Comparison of ENCODE assay signal across 10 cellular contexts in the genomic region with DNA sequence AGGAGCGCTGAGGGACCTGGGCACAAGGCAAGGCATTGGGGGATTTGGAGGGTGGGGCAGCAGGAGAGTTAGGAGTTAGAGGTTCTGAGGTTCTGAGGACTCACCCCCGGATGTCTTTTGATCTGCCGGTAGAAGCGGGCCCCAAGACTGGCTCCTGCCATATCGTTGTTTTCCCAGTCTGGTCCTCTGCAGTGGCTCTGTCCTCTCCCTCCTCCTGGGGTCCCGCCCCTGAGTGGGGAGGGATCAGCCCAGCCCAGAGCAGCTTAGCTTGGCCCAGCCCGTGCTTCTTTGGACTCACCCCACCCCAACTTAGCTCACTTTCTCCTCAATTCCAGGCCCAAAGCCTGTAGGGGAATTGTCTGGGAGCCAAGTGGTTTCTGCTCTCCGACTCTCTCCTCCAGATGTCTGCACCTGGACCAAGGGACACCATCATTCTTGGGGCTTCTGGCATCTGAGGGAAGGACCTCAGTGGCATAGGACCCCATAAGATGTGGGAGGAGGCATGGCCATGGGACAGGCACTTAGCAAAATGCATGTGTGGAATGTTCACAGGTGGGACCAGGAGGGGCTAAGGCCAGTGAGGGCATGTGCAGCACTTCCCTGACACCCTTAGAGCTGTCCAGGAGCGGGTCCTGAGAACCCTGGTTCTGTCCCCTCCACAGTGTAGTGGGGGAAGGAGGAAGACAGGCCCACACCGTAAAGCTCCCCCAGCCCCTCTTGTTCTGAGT. TPM values are rescaled to one million over a fixed set of nuclear protein-coding genes. Genes with fewer than 3 reads are reported as not detected.
DNase-seq lines count a peak whose midpoint lies in the region; ATAC-seq and TF ChIP-seq lines count a peak whose summit lies in the region.
"Had no signal": no experiment of that assay in that cellular context is flagged by ENCODE, and none has a peak within 500 bp of the region (broad histone marks: within the 10 kb centered on the region; RNA-seq: fewer than 3 reads in every experiment).

No MANE protein-coding gene starts in this region.

- peaks cover 21% of the 10 kb centered on the region for H3K36me3 ChIP-seq in CD8-positive, alpha-beta memory T cell (ENCODE audit: insufficient read depth, low read length)
- H3K36me3 ChIP-seq in MG63: peaks cover 27% of the 10 kb centered on the region
- H3K36me3 ChIP-seq in gastroesophageal sphincter: peaks cover 0 to 37% of the 10 kb centered on the region in 2 donors

- peaks cover 41% of the 10 kb centered on the region for H3K27me3 ChIP-seq in CD8-positive, alpha-beta memory T cell (ENCODE audit: insufficient read depth, low read length, poor library complexity, severe bottlenecking)
- H3K27me3 ChIP-seq in MG63: no peaks in the 10 kb centered on the region
- H3K27me3 ChIP-seq in gastroesophageal sphincter: peaks cover 86% of the 10 kb centered on the region

- no peaks in the 10 kb centered on the region for H3K9me3 ChIP-seq in CD8-positive, alpha-beta memory T cell (ENCODE audit: low read length)
- H3K9me3 ChIP-seq in MG63: no peaks in the 10 kb centered on the region
- H3K9me3 ChIP-seq in gastroesophageal sphincter: no peaks in the 10 kb centered on the region

- H3K27ac Mint-ChIP-seq in CD8-positive, alpha-beta memory T cell: peak overlapping the region in 2 of 8 donors; percentile 34 to 43
- no peak overlapping the region for H3K27ac Mint-ChIP-seq in natural killer cell treated with Interleukin-12 subunit alpha and Interleukin-12 subunit beta and Interleukin-15 and Interleukin-18, amount 100 ng/mL, for 72 hours

- H3K27me3 Mint-ChIP-seq in CD8-positive, alpha-beta memory T cell: peaks cover 46 to 56% of the 10 kb centered on the region in 2 donors
- H3K27me3 Mint-ChIP-seq in natural killer cell treated with Interleukin-12 subunit alpha and Interleukin-12 subunit beta and Interleukin-15 and Interleukin-18, amount 100 ng/mL, for 72 hours: peaks cover 34 to 41% of the 10 kb centered on the region in 2 donors

- POLR2A ChIA-PET in CD8-positive, alpha-beta memory T cell (lab: Charles Lee): interaction anchor here (0.7 to 1.9 kb wide), 2 partner anchors 8 to 23 kb away, joined by 3 to 6 read pairs; partner anchors contain the start of gene SHMT2

- H3K4me3 ChIP-seq in CD8-positive, alpha-beta memory T cell (ENCODE audit: low read length): no peak overlapping the region
- H3K4me3 ChIP-seq in MG63: no peak overlapping the region
- H3K4me3 ChIP-seq in gastroesophageal sphincter: peak overlapping the region in 1 of 2 donors; percentile 27

- 54% methylated on average over 4 of the region's 10 CpGs; no CpG with 5 or more reads in 1 of the 2 donors for WGBS in gastroesophageal sphincter (ENCODE audit: low coverage in 1 of 2), 2 donors

- peaks cover 56% of the 10 kb centered on the region for H3K4me1 ChIP-seq in CD8-positive, alpha-beta memory T cell (ENCODE audit: insufficient read depth, low read length)
- peaks cover 2 to 74% (median 42%) of the 10 kb centered on the region in 3 donors for H3K4me1 ChIP-seq in gastroesophageal sphincter

- DNase-seq in CD8-positive, alpha-beta memory T cell: peak in 1 of 5 donors; percentile 17
- DNase-seq in MG63: peak; percentile 61
- DNase-seq in dedifferentiated amniotic fluid mesenchymal stem cell (ENCODE audit: extremely low spot score): peak; percentile 39
- no peak for DNase-seq in natural killer cell treated with Interleukin-12 subunit alpha and Interleukin-12 subunit beta and Interleukin-15 and Interleukin-18, amount 100 ng/mL, for 72 hours (ENCODE audit: low spot score)
- no peak for DNase-seq in DMS79 treated with DMSO at 0.1 percent for 48 hours (lab: John Stamatoyannopoulos, UW)
- DNase-seq: NCI-H524 treated with DMSO at 0.1 percent for 48 hours had no signal

- H3K36me3 Mint-ChIP-seq in CD8-positive, alpha-beta memory T cell: peaks cover 8 to 32% (median 16%) of the 10 kb centered on the region in 3 donors
- H3K36me3 Mint-ChIP-seq in natural killer cell treated with Interleukin-12 subunit alpha and Interleukin-12 subunit beta and Interleukin-15 and Interleukin-18, amount 100 ng/mL, for 72 hours: peaks cover 8% of the 10 kb centered on the region

- CTCF ChIA-PET in CD8-positive, alpha-beta memory T cell (lab: Charles Lee): interaction anchor here (9.1 to 12.7 kb wide), 2 partner anchors 9 to 23 kb away, joined by 262 to 274 read pairs; partner anchors contain the start of gene SHMT2

- peak overlapping the region in 6 of 7 donors; percentile 34 to 94 (median 76) for H3K4me3 Mint-ChIP-seq in CD8-positive, alpha-beta memory T cell
- peak overlapping the region; percentile 83 for H3K4me3 Mint-ChIP-seq in natural killer cell treated with Interleukin-12 subunit alpha and Interleukin-12 subunit beta and Interleukin-15 and Interleukin-18, amount 100 ng/mL, for 72 hours

- H3K9me3 Mint-ChIP-seq in CD8-positive, alpha-beta memory T cell: no peaks in the 10 kb centered on the region
- H3K9me3 Mint-ChIP-seq in natural killer cell treated with Interleukin-12 subunit alpha and Interleukin-12 subunit beta and Interleukin-15 and Interleukin-18, amount 100 ng/mL, for 72 hours: no peaks in the 10 kb centered on the region

- no peak for TF ChIP-seq EP300 in gastroesophageal sphincter (IDR thresholded peaks at IDR 0.05)

- TF ChIP-seq CTCF in gastroesophageal sphincter (IDR thresholded peaks at IDR 0.05): no peak

- TF ChIP-seq POLR2A in gastroesophageal sphincter (IDR thresholded peaks at IDR 0.05): no peak

- no peak overlapping the region for H3K27ac ChIP-seq in CD8-positive, alpha-beta memory T cell (ENCODE audit: low read depth, low read length)
- H3K27ac ChIP-seq in gastroesophageal sphincter: peak overlapping the region in 1 of 4 donors; percentile 41
- H3K27ac ChIP-seq: epithelial cell of prostate had no signal

- peaks cover 45 to 60% (median 57%) of the 10 kb centered on the region in 3 donors for H3K4me1 Mint-ChIP-seq in CD8-positive, alpha-beta memory T cell
- H3K4me1 Mint-ChIP-seq in natural killer cell treated with Interleukin-12 subunit alpha and Interleukin-12 subunit beta and Interleukin-15 and Interleukin-18, amount 100 ng/mL, for 72 hours (ENCODE audit: low read depth in 2 of 2): peaks cover 37 to 48% of the 10 kb centered on the region in 2 donors

- ATAC-seq in natural killer cell treated with Interleukin-12 subunit alpha and Interleukin-12 subunit beta and Interleukin-15 and Interleukin-18, amount 100 ng/mL, for 72 hours: no peak
- ATAC-seq in GM21390 (IDR thresholded peaks at IDR 0.05; ENCODE audit: unreplicated experiment) (no peak), gastroesophageal sphincter (no peak), HG03378 (IDR thresholded peaks at IDR 0.05; ENCODE audit: unreplicated experiment) (no peak)

RNA-seq across cellular contexts. Expression of gene SHMT2, which starts 7.6 kb away (rescaled TPM):
- 100 to 1,000 TPM; 349 to 352 TPM for total RNA-seq in CD8-positive, alpha-beta memory T cell
- 34.7 TPM for polyA plus RNA-seq in CD8-positive, alpha-beta memory T cell
- 232 and 343 TPM in 2 replicates for total RNA-seq in MG63 (2014; rRNA removed; shearing (Covaris generic); ENCODE audit: low replicate concordance)
- total RNA-seq in natural killer cell treated with Interleukin-12 subunit alpha and Interleukin-12 subunit beta and Interleukin-15 and Interleukin-18, amount 100 ng/mL, for 72 hours: 100 to 1,000 TPM; 262 to 355 TPM
- total RNA-seq in gastroesophageal sphincter: 10 to 100 TPM; 20.5 to 42.4 (median 34.4) TPM

RNA-seq across cellular contexts. Expression of gene STAC3, which starts 13.9 kb away (rescaled TPM):
- total RNA-seq in CD8-positive, alpha-beta memory T cell: 1 to 10 TPM in 1 of 2 experiments, under 1 TPM in 1; 0.96 to 1.4 TPM
- not detected for polyA plus RNA-seq in CD8-positive, alpha-beta memory T cell
- 0.86 TPM in 1 of 2 replicates, not detected in the other for total RNA-seq in MG63 (2014; rRNA removed; shearing (Covaris generic); ENCODE audit: low replicate concordance)
- total RNA-seq in natural killer cell treated with Interleukin-12 subunit alpha and Interleukin-12 subunit beta and Interleukin-15 and Interleukin-18, amount 100 ng/mL, for 72 hours: 1 to 10 TPM; 2.5 to 6.1 TPM
- under 1 TPM in 3 of 4 donors, not detected in 1; 0.32 to 0.94 (median 0.35) TPM for total RNA-seq in gastroesophageal sphincter

RNA-seq across cellular contexts. Expression of gene NXPH4, which starts 20.5 kb away (rescaled TPM):
- under 1 TPM; 0.22 to 0.47 TPM for total RNA-seq in CD8-positive, alpha-beta memory T cell
- not detected for polyA plus RNA-seq in CD8-positive, alpha-beta memory T cell
- total RNA-seq in MG63 (2014; rRNA removed; shearing (Covaris generic); ENCODE audit: low replicate concordance): 1.2 TPM in 1 of 2 replicates, not detected in the other
- under 1 TPM in 1 of 2 donors, not detected in 1; 0.73 TPM for total RNA-seq in natural killer cell treated with Interleukin-12 subunit alpha and Interleukin-12 subunit beta and Interleukin-15 and Interleukin-18, amount 100 ng/mL, for 72 hours
- total RNA-seq in gastroesophageal sphincter: 1 to 10 TPM in 1 of 4 donors, not detected in 3; 1.1 TPM

Comparison
In these comparisons a context has a peak if more than half of its experiments do, and no peak if none do; other contexts are left out.
1. DNase-seq: peak in MG63 (single experiment) and dedifferentiated amniotic fluid mesenchymal stem cell (single experiment); none in natural killer cell treated with Interleukin-12 subunit alpha and Interleukin-12 subunit beta and Interleukin-15 and Interleukin-18, amount 100 ng/mL, for 72 hours (single experiment) and DMS79 treated with DMSO at 0.1 percent for 48 hours (single experiment).